ENCODE assay signal across 1 cellular context in the genomic region with DNA sequence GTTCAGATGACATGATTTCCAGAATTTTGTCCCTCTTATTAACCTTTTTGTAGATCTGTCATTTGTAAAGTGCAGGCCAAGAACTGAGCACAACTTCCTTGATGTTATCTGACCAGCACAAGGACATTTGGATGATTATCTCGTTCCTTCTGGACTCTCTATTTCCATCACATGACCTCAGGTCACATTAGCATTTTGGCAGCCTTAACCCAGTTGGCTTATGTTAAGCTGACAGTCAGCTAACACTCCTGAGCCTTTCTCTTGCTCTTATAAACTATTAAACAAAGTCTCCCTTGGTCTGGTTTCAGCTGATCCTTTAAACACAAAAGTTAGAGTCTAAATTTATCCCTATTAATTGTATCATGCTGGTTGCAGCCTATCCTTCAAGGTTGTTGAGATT.
TF ChIP-seq lines count a peak whose summit lies in the region.

No MANE protein-coding gene starts in this region.

TF ChIP-seq in K562, 482 proteins besides CTCF, POLR2A, EP300 and RAD21 (continued from another document):
- TF ChIP-seq EP400 (IDR thresholded peaks at IDR 0.05) (no peak), RAD51 (IDR thresholded peaks at IDR 0.05; ENCODE audit: borderline replicate concordance, low read depth) (no peak)
- TF ChIP-seq, protein P1, sequence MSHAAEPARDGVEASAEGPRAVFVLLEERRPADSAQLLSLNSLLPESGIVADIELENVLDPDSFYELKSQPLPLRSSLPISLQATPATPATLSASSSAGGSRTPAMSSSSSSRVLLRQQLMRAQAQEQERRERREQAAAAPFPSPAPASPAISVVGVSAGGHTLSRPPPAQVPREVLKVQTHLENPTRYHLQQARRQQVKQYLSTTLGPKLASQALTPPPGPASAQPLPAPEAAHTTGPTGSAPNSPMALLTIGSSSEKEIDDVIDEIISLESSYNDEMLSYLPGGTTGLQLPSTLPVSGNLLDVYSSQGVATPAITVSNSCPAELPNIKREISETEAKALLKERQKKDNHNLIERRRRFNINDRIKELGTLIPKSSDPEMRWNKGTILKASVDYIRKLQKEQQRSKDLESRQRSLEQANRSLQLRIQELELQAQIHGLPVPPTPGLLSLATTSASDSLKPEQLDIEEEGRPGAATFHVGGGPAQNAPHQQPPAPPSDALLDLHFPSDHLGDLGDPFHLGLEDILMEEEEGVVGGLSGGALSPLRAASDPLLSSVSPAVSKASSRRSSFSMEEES (CRISPR knock-in tag; IDR thresholded peaks at IDR 0.05) = peak; percentile 60
